In the genomic region with DNA sequence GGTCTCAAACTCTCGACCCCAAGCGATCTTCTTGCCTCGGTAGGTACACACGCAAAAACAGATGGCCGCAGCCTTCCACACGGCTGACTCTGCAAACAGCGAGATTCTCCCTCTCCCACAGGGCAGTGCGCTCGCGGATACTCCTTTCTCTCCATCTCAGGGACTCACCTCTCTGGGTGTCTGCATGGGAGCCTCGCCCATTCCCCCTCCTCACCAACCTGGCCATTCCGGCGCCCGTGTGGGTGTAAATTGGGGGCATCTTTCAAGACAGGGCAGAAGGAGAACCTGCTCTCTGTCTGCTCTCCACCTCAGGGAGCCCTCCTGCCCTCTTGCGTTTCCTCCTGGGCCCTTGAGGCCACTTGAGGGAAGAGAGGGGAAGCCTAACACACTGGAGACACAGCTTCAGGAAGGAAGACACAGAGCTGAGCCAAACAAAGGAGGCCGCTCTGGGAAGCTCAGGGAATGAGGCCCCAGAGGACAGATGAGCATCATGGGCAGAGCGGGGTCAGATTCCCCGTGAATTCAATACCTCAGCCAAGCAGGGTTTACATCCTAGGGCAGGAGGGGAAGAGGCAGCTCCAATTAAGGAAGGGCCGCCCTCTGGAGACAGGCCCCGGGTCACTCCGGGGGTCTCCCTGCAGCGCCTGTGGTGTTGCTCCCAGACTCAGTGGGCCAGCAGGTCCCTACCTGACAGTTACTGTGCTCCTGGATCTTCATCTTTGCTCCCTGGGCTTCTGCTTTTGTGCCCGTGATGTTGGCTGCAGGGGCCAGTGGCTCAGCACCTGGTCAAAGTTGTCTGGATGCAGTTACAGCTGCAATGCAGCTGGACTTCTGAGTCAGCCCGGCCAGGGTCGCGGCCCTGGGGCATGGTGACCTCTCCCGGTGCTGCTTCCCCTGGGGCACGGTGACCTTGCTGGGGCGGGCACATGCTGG, we compare ENCODE assay signal across 15 cellular contexts. TPM values are rescaled to one million over a fixed set of nuclear protein-coding genes. Genes with fewer than 3 reads are reported as not detected.
A peak's percentile ranks its signal among the peaks of the same experiment; 100 is the strongest.
DNase-seq lines count a peak whose midpoint lies in the region; ATAC-seq, FAIRE-seq and TF ChIP-seq lines count a peak whose summit lies in the region.
"Had no signal": no experiment of that assay in that cellular context is flagged by ENCODE, and none has a peak within 500 bp of the region (broad histone marks: within the 10 kb centered on the region; RNA-seq: fewer than 3 reads in every experiment).

No MANE protein-coding gene starts in this region.

- DNase-seq in H7 = peak; percentile 43
- peak; percentile 8 for DNase-seq in SK-N-DZ (ENCODE audit: low spot score)
- peak; percentile 63 for DNase-seq in kidney
- DNase-seq in posterior vena cava (ENCODE audit: low spot score) = peak; percentile 66
- DNase-seq in activated CD8-positive, alpha-beta memory T cell treated with anti-CD3 and anti-CD28 coated beads for 24 hours = no peak
- no peak for DNase-seq in NCI-H82 (lab: John Stamatoyannopoulos, UW)
- no peak for DNase-seq in NCI-H446 treated with DMSO at 0.1 percent for 48 hours (lab: John Stamatoyannopoulos, UW)
- DNase-seq: Caco-2, KBM-7, NCI-H1417 treated with DMSO at 0.1 percent for 48 hours, NCI-H1930, NCI-H524 treated with DMSO at 0.1 percent for 48 hours, SHP77 treated with DMSO at 0.1 percent for 48 hours had no signal

- no peak for FAIRE-seq in kidney (lab: Jason Lieb, UNC)

- TF ChIP-seq CTCF in kidney (IDR thresholded peaks at IDR 0.05; ENCODE audit: borderline replicate concordance, extremely low read depth, insufficient read depth) = no peak

- H3K27ac ChIP-seq in kidney (ENCODE audit: low read depth in 2 of 2, low read length in 2 of 2) = no peak overlapping the region

- no peak overlapping the region for H3K9ac ChIP-seq in kidney (ENCODE audit: low read length in 2 of 2)

- H3K9me3 ChIP-seq in kidney (ENCODE audit: control insufficient read depth in 1 of 2, low read length in 2 of 2) = no peaks in the 10 kb centered on the region
- H3K9me3 ChIP-seq: Caco-2 had no signal

- ATAC-seq in GM19395 (IDR thresholded peaks at IDR 0.05; ENCODE audit: unreplicated experiment) = no peak
- ATAC-seq: GM23338 had no signal

- H3K36me3 ChIP-seq in H7 (replicated peaks; ENCODE audit: control insufficient read depth, insufficient read depth, low read length) (no peaks in the 10 kb centered on the region), kidney (ENCODE audit: control insufficient read depth in 1 of 2, insufficient read depth in 2 of 2, low read length in 2 of 2) (no peaks in the 10 kb centered on the region)

- no peaks in the 10 kb centered on the region for H3K27me3 ChIP-seq in H7 (ENCODE audit: control insufficient read depth, insufficient read depth, low read length)

- intact Hi-C loops in kidney (cut with DNase I) (no loop called here), posterior vena cava (cut with DNase I) (no loop called here)

- H3K4me1 ChIP-seq in kidney (ENCODE audit: control insufficient read depth in 1 of 2, insufficient read depth in 1 of 2, low read depth in 1 of 2, low read length in 2 of 2) = no peaks in the 10 kb centered on the region
- H3K4me1 ChIP-seq: Caco-2 had no signal

- H3K4me3 ChIP-seq in H7 (ENCODE audit: insufficient read depth, low read depth, low read length) (no peak overlapping the region), kidney (ENCODE audit: low read length in 2 of 2) (no peak overlapping the region)
- H3K4me3 ChIP-seq: GM23338 had no signal

RNA-seq across cellular contexts. Expression of gene CTAG2, which starts 4.2 kb away (rescaled TPM):
- not detected in 2 replicates for total RNA-seq in H7 (2014; rRNA removed; shearing (Covaris generic))
- polyA plus RNA-seq in SK-N-DZ (2014; cell fraction: cytosol; rRNA removed) = 0.59 and 1.5 TPM in 2 replicates
- not detected in 2 replicates for polyA plus RNA-seq in SK-N-DZ (2014; cell fraction: nucleus; rRNA removed)
- total RNA-seq in kidney = 0.28 TPM
- polyA plus RNA-seq in kidney (ENCODE audit: insufficient read depth, low read depth, low replicate concordance) = not detected
- 1 to 10 TPM in 1 of 2 donors, not detected in 1; 1.2 TPM for total RNA-seq in posterior vena cava
- total RNA-seq: Caco-2 had no signal
- polyA plus RNA-seq: GM23338 had no signal

RNA-seq across cellular contexts. Expression of gene CTAG1B, which starts 30.1 kb away (rescaled TPM):
- not detected in 2 replicates for total RNA-seq in H7 (2014; rRNA removed; shearing (Covaris generic))
- polyA plus RNA-seq in SK-N-DZ (2014; cell fraction: cytosol; rRNA removed) = not detected in 2 replicates
- polyA plus RNA-seq in SK-N-DZ (2014; cell fraction: nucleus; rRNA removed) = 0.73 TPM in 1 of 2 replicates, not detected in the other
- not detected for total RNA-seq in kidney
- not detected for polyA plus RNA-seq in kidney (ENCODE audit: insufficient read depth, low read depth, low replicate concordance)
- not detected for total RNA-seq in posterior vena cava
- total RNA-seq: Caco-2, GM23338 had no signal
- polyA plus RNA-seq: GM23338 had no signal

Comparison
In these comparisons a context has a peak if more than half of its experiments do, and no peak if none do; other contexts are left out.
1. DNase-seq: peak in H7 (single experiment), SK-N-DZ (single experiment), kidney (single experiment) and posterior vena cava (single experiment); none in activated CD8-positive, alpha-beta memory T cell treated with anti-CD3 and anti-CD28 coated beads for 24 hours (single experiment), NCI-H82 (single experiment) and NCI-H446 treated with DMSO at 0.1 percent for 48 hours (single experiment).